ENCODE assay signal across 9 cellular contexts in genomic region chr10:124094419-124094785, GRCh38. TPM values are rescaled to one million over a fixed set of nuclear protein-coding genes. Genes with fewer than 3 reads are reported as not detected.
A peak's percentile ranks its signal among the peaks of the same experiment; 100 is the strongest.
DNase-seq lines count a peak whose midpoint lies in the region; ATAC-seq, FAIRE-seq and TF ChIP-seq lines count a peak whose summit lies in the region.
"Had no signal": no experiment of that assay in that cellular context is flagged by ENCODE, and none has a peak within 500 bp of the region (broad histone marks: within the 10 kb centered on the region; RNA-seq: fewer than 3 reads in every experiment).

No MANE protein-coding gene starts in this region.

- no peak for FAIRE-seq in RCC 7860 (lab: Jason Lieb, UNC)

- peaks cover 30% of the 10 kb centered on the region for H3K4me1 ChIP-seq in KMS-11 (ENCODE audit: low read depth, poor library complexity, severe bottlenecking)
- H3K4me1 ChIP-seq in mononuclear cell (ENCODE audit: insufficient read depth, low read length) = peaks cover 40% of the 10 kb centered on the region

- no peaks in the 10 kb centered on the region for H3K27me3 ChIP-seq in KMS-11 (ENCODE audit: insufficient read depth, low read depth)
- peaks cover 2% of the 10 kb centered on the region for H3K27me3 ChIP-seq in mononuclear cell (ENCODE audit: insufficient read depth, low read length)

- intact Hi-C loops in dendritic cell treated with granulocyte-macrophage colony-stimulating factor and Interleukin-4, amounts not matched to agents 40 ng/mL and 50 ng/mL, for 4 days (cut with micrococcal nuclease) = loop anchor here (2.0 kb wide), 1 partner anchor 212 kb away; no protein-coding TSS in a partner anchor

- H3K27ac ChIP-seq in KMS-11 (peak overlapping the region; percentile 93), substantia nigra (ENCODE audit: low read depth, low read length, poor library complexity, severe bottlenecking) (peak overlapping the region; percentile 52)

- H3K36me3 ChIP-seq in KMS-11 (ENCODE audit: insufficient read depth) = no peaks in the 10 kb centered on the region; the same call in 1 of the 2 replicates

- H3K4me3 ChIP-seq in KMS-11 (IDR thresholded peaks at IDR 0.05; ENCODE audit: insufficient read depth, low read depth, low read length) = no peak overlapping the region
- peak overlapping the region; percentile 59 for H3K4me3 ChIP-seq in mononuclear cell (ENCODE audit: low read length)

- no peaks in the 10 kb centered on the region for H4K20me1 ChIP-seq in KMS-11 (ENCODE audit: insufficient read depth)

- DNase-seq in substantia nigra (lab: John Stamatoyannopoulos, UW) (peak in 17 of 49 donors; percentile 30 to 73 (median 59)), superior temporal gyrus (ENCODE audit: extremely low spot score) (no peak), RCC 7860 (ENCODE audit: low spot score) (no peak), HPDE6-E6E7 (ENCODE audit: extremely low spot score) (no peak)
- DNase-seq: amniotic stem cell had no signal

- no peaks in the 10 kb centered on the region for H3K36me3 Mint-ChIP-seq in dendritic cell treated with granulocyte-macrophage colony-stimulating factor and Interleukin-4, amounts not matched to agents 40 ng/mL and 50 ng/mL, for 4 days (ENCODE audit: low read depth)

- peaks cover 55% of the 10 kb centered on the region for H3K4me1 Mint-ChIP-seq in dendritic cell treated with granulocyte-macrophage colony-stimulating factor and Interleukin-4, amounts not matched to agents 40 ng/mL and 50 ng/mL, for 4 days (ENCODE audit: low read depth)

- peaks cover 60% of the 10 kb centered on the region for H3K79me2 ChIP-seq in KMS-11 (ENCODE audit: insufficient read depth, low read depth)

- H3K4me2 ChIP-seq in KMS-11 = peak overlapping the region; percentile 78

- peak overlapping the region; percentile 87 for H3K9ac ChIP-seq in KMS-11

- peaks cover 57% of the 10 kb centered on the region for H3K27me3 Mint-ChIP-seq in dendritic cell treated with granulocyte-macrophage colony-stimulating factor and Interleukin-4, amounts not matched to agents 40 ng/mL and 50 ng/mL, for 4 days

- peak overlapping the region; percentile 65 for H3K27ac Mint-ChIP-seq in dendritic cell treated with granulocyte-macrophage colony-stimulating factor and Interleukin-4, amounts not matched to agents 40 ng/mL and 50 ng/mL, for 4 days

- H2AFZ ChIP-seq in KMS-11 (ENCODE audit: low read depth) = peak overlapping the region; percentile 15; the same call in 1 of the 2 replicates

- no peak for TF ChIP-seq CTCF in KMS-11 (conservative IDR thresholded peaks at IDR 0.05; ENCODE audit: low read depth, low read length)

- H3K9me3 Mint-ChIP-seq in dendritic cell treated with granulocyte-macrophage colony-stimulating factor and Interleukin-4, amounts not matched to agents 40 ng/mL and 50 ng/mL, for 4 days = no peaks in the 10 kb centered on the region

- peak overlapping the region; percentile 86 for H3K4me3 Mint-ChIP-seq in dendritic cell treated with granulocyte-macrophage colony-stimulating factor and Interleukin-4, amounts not matched to agents 40 ng/mL and 50 ng/mL, for 4 days

- ATAC-seq in GM21526 (IDR thresholded peaks at IDR 0.05; ENCODE audit: low FRiP score, unreplicated experiment) = no peak

- H3K9me3 ChIP-seq in mononuclear cell (ENCODE audit: low read depth, low read length) = no peaks in the 10 kb centered on the region

RNA-seq across cellular contexts. Expression of gene CHST15, which starts 1.0 kb away (rescaled TPM):
- total RNA-seq in mononuclear cell = 23.9 TPM
